In genomic region chr4:27005512-27006246, GRCh38 we compare ENCODE assay signal across 14 cellular contexts.
DNase-seq lines count a peak whose midpoint lies in the region; ATAC-seq and TF ChIP-seq lines count a peak whose summit lies in the region.
"Had no signal": no experiment of that assay in that cellular context is flagged by ENCODE, and none has a peak within 500 bp of the region (broad histone marks: within the 10 kb centered on the region; RNA-seq: fewer than 3 reads in every experiment).

No MANE protein-coding gene starts in this region.

- H3K4me1 Mint-ChIP-seq in activated T-helper 17 cell treated with anti-CD3 and anti-CD28 coated beads, Interleukin-2, amount 50 U/mL, for 72 hours = peaks cover 13% of the 10 kb centered on the region
- peaks cover 8% of the 10 kb centered on the region for H3K4me1 Mint-ChIP-seq in endodermal cell

- ATAC-seq in activated T-helper 17 cell treated with anti-CD3 and anti-CD28 coated beads, Interleukin-2, amount 50 U/mL, for 72 hours (replicated peaks) = no peak
- ATAC-seq in HG03196 (IDR thresholded peaks at IDR 0.05; ENCODE audit: unreplicated experiment) = no peak
- ATAC-seq: K562 had no signal

- H3K27ac ChIP-seq in 22Rv1 = peak overlapping the region; percentile 39; the same call in 1 of the 2 replicates
- no peak overlapping the region for H3K27ac ChIP-seq in endodermal cell (ENCODE audit: low read depth, low read length)
- H3K27ac ChIP-seq in tibial artery = no peak overlapping the region
- H3K27ac ChIP-seq: SK-N-MC had no signal

- no peaks in the 10 kb centered on the region for H3K27me3 ChIP-seq in endodermal cell (ENCODE audit: control insufficient read depth, insufficient read depth, low read length, poor library complexity, severe bottlenecking)
- no peaks in the 10 kb centered on the region for H3K27me3 ChIP-seq in tibial artery
- H3K27me3 ChIP-seq: BE2C had no signal

- H3K9ac ChIP-seq in endodermal cell (ENCODE audit: extremely low read depth, low read length, poor library complexity, severe bottlenecking) = no peak overlapping the region

- no peak overlapping the region for H3K4me3 Mint-ChIP-seq in activated T-helper 17 cell treated with anti-CD3 and anti-CD28 coated beads, Interleukin-2, amount 50 U/mL, for 72 hours
- H3K4me3 Mint-ChIP-seq in endodermal cell = no peak overlapping the region

- no peaks in the 10 kb centered on the region for H3K9me3 Mint-ChIP-seq in activated T-helper 17 cell treated with anti-CD3 and anti-CD28 coated beads, Interleukin-2, amount 50 U/mL, for 72 hours
- no peaks in the 10 kb centered on the region for H3K9me3 Mint-ChIP-seq in endodermal cell

- H3K36me3 ChIP-seq in endodermal cell (ENCODE audit: control insufficient read depth, insufficient read depth, low read length) (no peaks in the 10 kb centered on the region), tibial artery (no peaks in the 10 kb centered on the region)

- intact Hi-C loops in tibial artery (cut with DNase I; ENCODE audit: low total_unique reads) = no loop called here

- H3K4me3 ChIP-seq in endodermal cell (ENCODE audit: low read length) = no peak overlapping the region
- no peak overlapping the region for H3K4me3 ChIP-seq in tibial artery
- H3K4me3 ChIP-seq: K562, SK-N-MC had no signal

- DNase-seq in HCEC 1CT = peak; percentile 82
- DNase-seq in glomerular endothelial cell (ENCODE audit: extremely low read depth, low read depth, low spot score) = peak; percentile 44
- no peak for DNase-seq in endodermal cell
- no peak for DNase-seq in GM19240 (ENCODE audit: insufficient read length, low spot score)
- no peak for DNase-seq in tibial artery
- DNase-seq: activated CD4-positive, alpha-beta T cell treated with anti-CD3 and anti-CD28 coated beads, Interleukin-2, amount 50 U/mL, for 4 hours; amniotic stem cell; BE2C; NCI-H2227 treated with DMSO at 0.1 percent for 48 hours had no signal

- H3K9me3 ChIP-seq in endodermal cell (ENCODE audit: control insufficient read depth, low read length) (no peaks in the 10 kb centered on the region), tibial artery (no peaks in the 10 kb centered on the region)
- H3K9me3 ChIP-seq: BE2C had no signal

- peak overlapping the region; percentile 80 for H3K27ac Mint-ChIP-seq in activated T-helper 17 cell treated with anti-CD3 and anti-CD28 coated beads, Interleukin-2, amount 50 U/mL, for 72 hours
- no peak overlapping the region for H3K27ac Mint-ChIP-seq in endodermal cell

- no peaks in the 10 kb centered on the region for H3K4me1 ChIP-seq in endodermal cell (ENCODE audit: control insufficient read depth, insufficient read depth, low read length)
- H3K4me1 ChIP-seq in tibial artery = peaks cover 0 to 14% (median 0%) of the 10 kb centered on the region in 4 donors
- H3K4me1 ChIP-seq: BE2C had no signal

- 81% methylated on average over 2 of the region's 3 CpGs; no CpG with 5 or more reads in 1 of the 2 experiments for WGBS in endodermal cell (ENCODE audit: insufficient coverage in 1 of 2, insufficient read length in 1 of 2), 2 experiments

- peaks cover 72% of the 10 kb centered on the region for H3K36me3 Mint-ChIP-seq in activated T-helper 17 cell treated with anti-CD3 and anti-CD28 coated beads, Interleukin-2, amount 50 U/mL, for 72 hours (ENCODE audit: low read depth)
- H3K36me3 Mint-ChIP-seq in endodermal cell (ENCODE audit: low read depth) = peaks cover 3% of the 10 kb centered on the region

- TF ChIP-seq CTCF in 22Rv1 (IDR thresholded peaks at IDR 0.05) (no peak), endodermal cell (conservative IDR thresholded peaks at IDR 0.05) (no peak), tibial artery (IDR thresholded peaks at IDR 0.05) (no peak)

- no peaks in the 10 kb centered on the region for H3K27me3 Mint-ChIP-seq in activated T-helper 17 cell treated with anti-CD3 and anti-CD28 coated beads, Interleukin-2, amount 50 U/mL, for 72 hours
- H3K27me3 Mint-ChIP-seq in endodermal cell (ENCODE audit: insufficient read depth) = no peaks in the 10 kb centered on the region

Comparison
In these comparisons a context has a peak if more than half of its experiments do, and no peak if none do; other contexts are left out.
1. DNase-seq: peak in HCEC 1CT (single experiment) and glomerular endothelial cell (single experiment); none in endodermal cell (single experiment), GM19240 (single experiment) and tibial artery (0 of 2).